ENCODE assay signal across 10 cellular contexts in genomic region chr9:124839612-124840299, GRCh38. TPM values are rescaled to one million over a fixed set of nuclear protein-coding genes. Genes with fewer than 3 reads are reported as not detected.
A peak's percentile ranks its signal among the peaks of the same experiment; 100 is the strongest.
DNase-seq lines count a peak whose midpoint lies in the region; ATAC-seq and TF ChIP-seq lines count a peak whose summit lies in the region.
"Had no signal": no experiment of that assay in that cellular context is flagged by ENCODE, and none has a peak within 500 bp of the region (broad histone marks: within the 10 kb centered on the region; RNA-seq: fewer than 3 reads in every experiment).

No MANE protein-coding gene starts in this region.

- peaks cover 41% of the 10 kb centered on the region for H3K4me1 ChIP-seq in left ventricle myocardium inferior
- peaks cover 7 to 8% (median 7%) of the 10 kb centered on the region in 4 donors for H3K4me1 ChIP-seq in upper lobe of left lung

- H3K27me3 ChIP-seq in left ventricle myocardium inferior (ENCODE audit: low read depth) (no peaks in the 10 kb centered on the region), upper lobe of left lung (no peaks in the 10 kb centered on the region)

- WGBS in upper lobe of left lung, 2 donors, result 60 to 61% methylated on average over 8 to 12 of the region's 12 CpGs

- peak; percentile 34 for DNase-seq in Right ventricle myocardium superior
- no peak for DNase-seq in Right ventricle myocardium inferior (ENCODE audit: missing footprints)
- peak; percentile 84 for DNase-seq in SHP77 treated with DMSO at 0.1 percent for 48 hours (lab: John Stamatoyannopoulos, UW)
- no peak for DNase-seq in left ventricle myocardium inferior
- no peak for DNase-seq in upper lobe of left lung
- no peak for DNase-seq in activated T-cell treated with anti-CD3 and anti-CD28 coated beads, Interleukin-2, amount 50 U/mL, for 24 hours
- no peak for DNase-seq in NCI-H2227 treated with DMSO at 0.1 percent for 48 hours (lab: John Stamatoyannopoulos, UW)
- DNase-seq: activated CD8-positive, alpha-beta memory T cell treated with anti-CD3 and anti-CD28 coated beads, Interleukin-2, amount 50 U/mL, for 48 hours had no signal

- no peaks in the 10 kb centered on the region for H3K9me3 Mint-ChIP-seq in activated T-cell treated with anti-CD3 and anti-CD28 coated beads, Interleukin-2, amount 50 U/mL, for 24 hours

- H3K27ac ChIP-seq in left ventricle myocardium inferior (replicated peaks) (peak overlapping the region; percentile 37), upper lobe of left lung (no peak overlapping the region)

- TF ChIP-seq CTCF in left ventricle myocardium inferior (IDR thresholded peaks at IDR 0.05; ENCODE audit: borderline replicate concordance), result peak; percentile 57
- peak in 5 of 6 experiments; percentile 14 to 46 (median 42) for TF ChIP-seq CTCF in upper lobe of left lung (IDR thresholded peaks at IDR 0.05)

- peaks cover 28% of the 10 kb centered on the region for H3K27me3 Mint-ChIP-seq in activated T-cell treated with anti-CD3 and anti-CD28 coated beads, Interleukin-2, amount 50 U/mL, for 24 hours

- H3K36me3 ChIP-seq in left ventricle myocardium inferior, result no peaks in the 10 kb centered on the region
- H3K36me3 ChIP-seq in upper lobe of left lung, result no peaks in the 10 kb centered on the region

- intact Hi-C loops in Right ventricle myocardium superior (cut with DNase I) (no loop called here), Right ventricle myocardium inferior (cut with DNase I) (no loop called here), left ventricle myocardium inferior (cut with micrococcal nuclease) (no loop called here)

- H3K27ac Mint-ChIP-seq in activated T-cell treated with anti-CD3 and anti-CD28 coated beads, Interleukin-2, amount 50 U/mL, for 24 hours, result no peak overlapping the region

- TF ChIP-seq EP300 in upper lobe of left lung (IDR thresholded peaks at IDR 0.05), result no peak

- no peaks in the 10 kb centered on the region for H3K9me3 ChIP-seq in left ventricle myocardium inferior (replicated peaks)
- H3K9me3 ChIP-seq in upper lobe of left lung, result no peaks in the 10 kb centered on the region

- H3K4me1 Mint-ChIP-seq in activated T-cell treated with anti-CD3 and anti-CD28 coated beads, Interleukin-2, amount 50 U/mL, for 24 hours (ENCODE audit: low read depth), result no peaks in the 10 kb centered on the region

- no peak overlapping the region for H3K4me3 Mint-ChIP-seq in activated T-cell treated with anti-CD3 and anti-CD28 coated beads, Interleukin-2, amount 50 U/mL, for 24 hours

- ATAC-seq in Right ventricle myocardium superior (ENCODE audit: poor library complexity), result no peak
- ATAC-seq in Right ventricle myocardium inferior, result no peak
- ATAC-seq in upper lobe of left lung (ENCODE audit: low FRiP score in 2 of 2), result peak; percentile 42 to 64
- no peak for ATAC-seq in GM21515 (IDR thresholded peaks at IDR 0.05; ENCODE audit: unreplicated experiment)

- H3K4me3 ChIP-seq in left ventricle myocardium inferior (no peak overlapping the region), upper lobe of left lung (no peak overlapping the region)

- TF ChIP-seq POLR2A in upper lobe of left lung (IDR thresholded peaks at IDR 0.05), result no peak

- H3K36me3 Mint-ChIP-seq in activated T-cell treated with anti-CD3 and anti-CD28 coated beads, Interleukin-2, amount 50 U/mL, for 24 hours (ENCODE audit: low read depth), result no peaks in the 10 kb centered on the region

RNA-seq across cellular contexts. Expression of gene WDR38, which starts 13.5 kb away (rescaled TPM):
- total RNA-seq in Right ventricle myocardium superior (not detected), Right ventricle myocardium inferior (not detected), left ventricle myocardium inferior (not detected), upper lobe of left lung (10 to 100 TPM in 2 of 6 donors, 1 to 10 TPM in 3, not detected in 1; 4.1 to 24.1 (median 9.0) TPM)
- total RNA-seq: HT1080 had no signal

RNA-seq across cellular contexts. Expression of gene RPL35, which starts 22.0 kb away (rescaled TPM):
- total RNA-seq in Right ventricle myocardium superior (621 TPM), Right ventricle myocardium inferior (752 TPM), left ventricle myocardium inferior (686 TPM), upper lobe of left lung (1,000 to 10,000 TPM in 2 of 6 donors, 100 to 1,000 TPM in 4; 646 to 1,381 (median 944) TPM)

RNA-seq across cellular contexts. Expression of gene ARPC5L, which starts 22.2 kb away (rescaled TPM):
- total RNA-seq in Right ventricle myocardium superior (37.8 TPM), Right ventricle myocardium inferior (41.8 TPM), left ventricle myocardium inferior (39.2 TPM), upper lobe of left lung (10 to 100 TPM; 17.8 to 45.9 (median 34.4) TPM)

Comparison
In these comparisons a context has a peak if more than half of its experiments do, and no peak if none do; other contexts are left out.
1. DNase-seq: peak in Right ventricle myocardium superior (single experiment) and SHP77 treated with DMSO at 0.1 percent for 48 hours (single experiment); none in Right ventricle myocardium inferior (single experiment), left ventricle myocardium inferior (single experiment), upper lobe of left lung (0 of 2), activated T-cell treated with anti-CD3 and anti-CD28 coated beads, Interleukin-2, amount 50 U/mL, for 24 hours (single experiment) and NCI-H2227 treated with DMSO at 0.1 percent for 48 hours (single experiment).
2. ATAC-seq: peak in upper lobe of left lung (2 of 2); none in Right ventricle myocardium superior (single experiment), Right ventricle myocardium inferior (single experiment) and GM21515 (single experiment).